1 cellular context compared by ENCODE assay signal in the genomic region with DNA sequence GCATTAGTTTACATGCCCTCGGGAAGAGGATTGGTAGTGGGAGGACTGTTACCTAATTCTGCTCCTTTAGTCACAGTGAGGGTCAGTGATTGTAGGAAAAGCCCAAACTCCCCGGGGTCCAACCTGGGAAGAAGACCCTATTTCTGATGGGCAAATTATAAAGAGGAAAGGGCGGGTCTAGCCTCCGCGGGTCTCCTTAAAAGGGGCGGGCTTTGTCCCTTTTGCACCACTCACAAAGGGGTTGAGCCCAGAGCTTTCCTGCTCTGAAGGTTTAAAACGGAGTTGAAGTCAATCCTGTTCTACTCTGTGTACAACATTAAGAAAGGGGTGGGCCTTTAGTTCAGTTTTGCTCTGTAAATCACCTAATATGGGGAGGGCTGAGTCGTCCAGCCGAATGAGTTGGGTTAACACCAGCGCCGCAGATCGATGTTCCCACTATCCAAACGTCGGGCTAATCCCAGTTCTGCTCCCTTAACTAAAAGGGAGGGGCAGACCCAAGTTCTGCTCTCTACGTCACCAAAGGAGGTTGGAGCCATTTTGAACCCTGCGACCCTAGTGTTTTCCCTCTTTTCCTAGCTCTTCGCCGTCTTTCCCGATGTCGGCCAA.
TF ChIP-seq lines count a peak whose summit lies in the region.

No MANE protein-coding gene starts in this region.

TF ChIP-seq in HepG2, 621 proteins besides CTCF, POLR2A, EP300 and RAD21 (continued from another document and continues in another):
- TF ChIP-seq, protein P1, sequence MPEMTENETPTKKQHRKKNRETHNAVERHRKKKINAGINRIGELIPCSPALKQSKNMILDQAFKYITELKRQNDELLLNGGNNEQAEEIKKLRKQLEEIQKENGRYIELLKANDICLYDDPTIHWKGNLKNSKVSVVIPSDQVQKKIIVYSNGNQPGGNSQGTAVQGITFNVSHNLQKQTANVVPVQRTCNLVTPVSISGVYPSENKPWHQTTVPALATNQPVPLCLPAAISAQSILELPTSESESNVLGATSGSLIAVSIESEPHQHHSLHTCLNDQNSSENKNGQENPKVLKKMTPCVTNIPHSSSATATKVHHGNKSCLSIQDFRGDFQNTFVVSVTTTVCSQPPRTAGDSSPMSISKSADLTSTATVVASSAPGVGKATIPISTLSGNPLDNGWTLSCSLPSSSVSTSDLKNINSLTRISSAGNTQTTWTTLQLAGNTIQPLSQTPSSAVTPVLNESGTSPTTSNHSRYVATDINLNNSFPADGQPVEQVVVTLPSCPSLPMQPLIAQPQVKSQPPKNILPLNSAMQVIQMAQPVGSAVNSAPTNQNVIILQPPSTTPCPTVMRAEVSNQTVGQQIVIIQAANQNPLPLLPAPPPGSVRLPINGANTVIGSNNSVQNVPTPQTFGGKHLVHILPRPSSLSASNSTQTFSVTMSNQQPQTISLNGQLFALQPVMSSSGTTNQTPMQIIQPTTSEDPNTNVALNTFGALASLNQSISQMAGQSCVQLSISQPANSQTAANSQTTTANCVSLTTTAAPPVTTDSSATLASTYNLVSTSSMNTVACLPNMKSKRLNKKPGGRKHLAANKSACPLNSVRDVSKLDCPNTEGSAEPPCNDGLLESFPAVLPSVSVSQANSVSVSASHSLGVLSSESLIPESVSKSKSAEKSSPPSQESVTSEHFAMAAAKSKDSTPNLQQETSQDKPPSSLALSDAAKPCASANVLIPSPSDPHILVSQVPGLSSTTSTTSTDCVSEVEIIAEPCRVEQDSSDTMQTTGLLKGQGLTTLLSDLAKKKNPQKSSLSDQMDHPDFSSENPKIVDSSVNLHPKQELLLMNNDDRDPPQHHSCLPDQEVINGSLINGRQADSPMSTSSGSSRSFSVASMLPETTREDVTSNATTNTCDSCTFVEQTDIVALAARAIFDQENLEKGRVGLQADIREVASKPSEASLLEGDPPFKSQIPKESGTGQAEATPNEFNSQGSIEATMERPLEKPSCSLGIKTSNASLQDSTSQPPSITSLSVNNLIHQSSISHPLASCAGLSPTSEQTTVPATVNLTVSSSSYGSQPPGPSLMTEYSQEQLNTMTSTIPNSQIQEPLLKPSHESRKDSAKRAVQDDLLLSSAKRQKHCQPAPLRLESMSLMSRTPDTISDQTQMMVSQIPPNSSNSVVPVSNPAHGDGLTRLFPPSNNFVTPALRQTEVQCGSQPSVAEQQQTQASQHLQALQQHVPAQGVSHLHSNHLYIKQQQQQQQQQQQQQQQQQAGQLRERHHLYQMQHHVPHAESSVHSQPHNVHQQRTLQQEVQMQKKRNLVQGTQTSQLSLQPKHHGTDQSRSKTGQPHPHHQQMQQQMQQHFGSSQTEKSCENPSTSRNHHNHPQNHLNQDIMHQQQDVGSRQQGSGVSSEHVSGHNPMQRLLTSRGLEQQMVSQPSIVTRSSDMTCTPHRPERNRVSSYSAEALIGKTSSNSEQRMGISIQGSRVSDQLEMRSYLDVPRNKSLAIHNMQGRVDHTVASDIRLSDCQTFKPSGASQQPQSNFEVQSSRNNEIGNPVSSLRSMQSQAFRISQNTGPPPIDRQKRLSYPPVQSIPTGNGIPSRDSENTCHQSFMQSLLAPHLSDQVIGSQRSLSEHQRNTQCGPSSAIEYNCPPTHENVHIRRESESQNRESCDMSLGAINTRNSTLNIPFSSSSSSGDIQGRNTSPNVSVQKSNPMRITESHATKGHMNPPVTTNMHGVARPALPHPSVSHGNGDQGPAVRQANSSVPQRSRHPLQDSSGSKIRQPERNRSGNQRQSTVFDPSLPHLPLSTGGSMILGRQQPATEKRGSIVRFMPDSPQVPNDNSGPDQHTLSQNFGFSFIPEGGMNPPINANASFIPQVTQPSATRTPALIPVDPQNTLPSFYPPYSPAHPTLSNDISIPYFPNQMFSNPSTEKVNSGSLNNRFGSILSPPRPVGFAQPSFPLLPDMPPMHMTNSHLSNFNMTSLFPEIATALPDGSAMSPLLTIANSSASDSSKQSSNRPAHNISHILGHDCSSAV (CRISPR knock-in tag; IDR thresholded peaks at IDR 0.05; ENCODE audit: borderline replicate concordance), result 0 out of 2 replicates have a peak, but pooled peaks have one; percentile 63
- TF ChIP-seq ZSCAN25 (CRISPR knock-in tag; IDR thresholded peaks at IDR 0.05), result no peak
- no peak for TF ChIP-seq TP53 (CRISPR knock-in tag; conservative IDR thresholded peaks at IDR 0.05)
- TF ChIP-seq, protein P2, sequence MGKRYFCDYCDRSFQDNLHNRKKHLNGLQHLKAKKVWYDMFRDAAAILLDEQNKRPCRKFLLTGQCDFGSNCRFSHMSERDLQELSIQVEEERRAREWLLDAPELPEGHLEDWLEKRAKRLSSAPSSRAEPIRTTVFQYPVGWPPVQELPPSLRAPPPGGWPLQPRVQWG (CRISPR knock-in tag; IDR thresholded peaks at IDR 0.05; ENCODE audit: borderline replicate concordance, low read depth), result no peak
- TF ChIP-seq, protein P3, sequence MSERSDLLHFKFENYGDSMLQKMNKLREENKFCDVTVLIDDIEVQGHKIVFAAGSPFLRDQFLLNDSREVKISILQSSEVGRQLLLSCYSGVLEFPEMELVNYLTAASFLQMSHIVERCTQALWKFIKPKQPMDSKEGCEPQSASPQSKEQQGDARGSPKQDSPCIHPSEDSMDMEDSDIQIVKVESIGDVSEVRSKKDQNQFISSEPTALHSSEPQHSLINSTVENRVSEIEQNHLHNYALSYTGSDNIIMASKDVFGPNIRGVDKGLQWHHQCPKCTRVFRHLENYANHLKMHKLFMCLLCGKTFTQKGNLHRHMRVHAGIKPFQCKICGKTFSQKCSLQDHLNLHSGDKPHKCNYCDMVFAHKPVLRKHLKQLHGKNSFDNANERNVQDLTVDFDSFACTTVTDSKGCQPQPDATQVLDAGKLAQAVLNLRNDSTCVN (CRISPR knock-in tag; IDR thresholded peaks at IDR 0.05; ENCODE audit: borderline replicate concordance), result no peak
- TF ChIP-seq ZNF317 (CRISPR knock-in tag; IDR thresholded peaks at IDR 0.05), result peak; percentile 69; the same call in 1 of the 2 replicates
- no peak for TF ChIP-seq PHF21A (CRISPR knock-in tag; IDR thresholded peaks at IDR 0.05)
- no peak for TF ChIP-seq MAF1 (CRISPR knock-in tag; IDR thresholded peaks at IDR 0.05; ENCODE audit: borderline replicate concordance)
- TF ChIP-seq NFE2 (CRISPR knock-in tag; IDR thresholded peaks at IDR 0.05), result no peak
- TF ChIP-seq ZBTB1 (CRISPR knock-in tag; IDR thresholded peaks at IDR 0.05; ENCODE audit: borderline replicate concordance), result no peak
- TF ChIP-seq YEATS4 (CRISPR knock-in tag; IDR thresholded peaks at IDR 0.05; ENCODE audit: borderline replicate concordance), result 0 out of 2 replicates have a peak, but pooled peaks have one; percentile 7
- TF ChIP-seq, protein P4, sequence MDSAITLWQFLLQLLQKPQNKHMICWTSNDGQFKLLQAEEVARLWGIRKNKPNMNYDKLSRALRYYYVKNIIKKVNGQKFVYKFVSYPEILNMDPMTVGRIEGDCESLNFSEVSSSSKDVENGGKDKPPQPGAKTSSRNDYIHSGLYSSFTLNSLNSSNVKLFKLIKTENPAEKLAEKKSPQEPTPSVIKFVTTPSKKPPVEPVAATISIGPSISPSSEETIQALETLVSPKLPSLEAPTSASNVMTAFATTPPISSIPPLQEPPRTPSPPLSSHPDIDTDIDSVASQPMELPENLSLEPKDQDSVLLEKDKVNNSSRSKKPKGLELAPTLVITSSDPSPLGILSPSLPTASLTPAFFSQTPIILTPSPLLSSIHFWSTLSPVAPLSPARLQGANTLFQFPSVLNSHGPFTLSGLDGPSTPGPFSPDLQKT (CRISPR knock-in tag; IDR thresholded peaks at IDR 0.05; ENCODE audit: borderline replicate concordance), result no peak
- TF ChIP-seq ESRRA (CRISPR knock-in tag; IDR thresholded peaks at IDR 0.05; ENCODE audit: low read depth), result no peak
- no peak for TF ChIP-seq SMARCC2 (IDR thresholded peaks at IDR 0.05)
- no peak for TF ChIP-seq HMG20B (CRISPR knock-in tag; conservative IDR thresholded peaks at IDR 0.05)
- no peak for TF ChIP-seq ZNF343 (CRISPR knock-in tag; IDR thresholded peaks at IDR 0.05)
- TF ChIP-seq, protein P5, sequence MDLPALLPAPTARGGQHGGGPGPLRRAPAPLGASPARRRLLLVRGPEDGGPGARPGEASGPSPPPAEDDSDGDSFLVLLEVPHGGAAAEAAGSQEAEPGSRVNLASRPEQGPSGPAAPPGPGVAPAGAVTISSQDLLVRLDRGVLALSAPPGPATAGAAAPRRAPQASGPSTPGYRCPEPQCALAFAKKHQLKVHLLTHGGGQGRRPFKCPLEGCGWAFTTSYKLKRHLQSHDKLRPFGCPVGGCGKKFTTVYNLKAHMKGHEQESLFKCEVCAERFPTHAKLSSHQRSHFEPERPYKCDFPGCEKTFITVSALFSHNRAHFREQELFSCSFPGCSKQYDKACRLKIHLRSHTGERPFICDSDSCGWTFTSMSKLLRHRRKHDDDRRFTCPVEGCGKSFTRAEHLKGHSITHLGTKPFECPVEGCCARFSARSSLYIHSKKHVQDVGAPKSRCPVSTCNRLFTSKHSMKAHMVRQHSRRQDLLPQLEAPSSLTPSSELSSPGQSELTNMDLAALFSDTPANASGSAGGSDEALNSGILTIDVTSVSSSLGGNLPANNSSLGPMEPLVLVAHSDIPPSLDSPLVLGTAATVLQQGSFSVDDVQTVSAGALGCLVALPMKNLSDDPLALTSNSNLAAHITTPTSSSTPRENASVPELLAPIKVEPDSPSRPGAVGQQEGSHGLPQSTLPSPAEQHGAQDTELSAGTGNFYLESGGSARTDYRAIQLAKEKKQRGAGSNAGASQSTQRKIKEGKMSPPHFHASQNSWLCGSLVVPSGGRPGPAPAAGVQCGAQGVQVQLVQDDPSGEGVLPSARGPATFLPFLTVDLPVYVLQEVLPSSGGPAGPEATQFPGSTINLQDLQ (CRISPR knock-in tag; IDR thresholded peaks at IDR 0.05), result no peak
- no peak for TF ChIP-seq SOX6 (IDR thresholded peaks at IDR 0.05)
- no peak for TF ChIP-seq SOX6 (CRISPR knock-in tag; IDR thresholded peaks at IDR 0.05)
- no peak for TF ChIP-seq ZNF569 (CRISPR knock-in tag; IDR thresholded peaks at IDR 0.05; ENCODE audit: borderline replicate concordance)
- TF ChIP-seq AGO1 (IDR thresholded peaks at IDR 0.05; ENCODE audit: low read depth, low read length, poor library complexity, severe bottlenecking), result no peak
- TF ChIP-seq, protein P6, sequence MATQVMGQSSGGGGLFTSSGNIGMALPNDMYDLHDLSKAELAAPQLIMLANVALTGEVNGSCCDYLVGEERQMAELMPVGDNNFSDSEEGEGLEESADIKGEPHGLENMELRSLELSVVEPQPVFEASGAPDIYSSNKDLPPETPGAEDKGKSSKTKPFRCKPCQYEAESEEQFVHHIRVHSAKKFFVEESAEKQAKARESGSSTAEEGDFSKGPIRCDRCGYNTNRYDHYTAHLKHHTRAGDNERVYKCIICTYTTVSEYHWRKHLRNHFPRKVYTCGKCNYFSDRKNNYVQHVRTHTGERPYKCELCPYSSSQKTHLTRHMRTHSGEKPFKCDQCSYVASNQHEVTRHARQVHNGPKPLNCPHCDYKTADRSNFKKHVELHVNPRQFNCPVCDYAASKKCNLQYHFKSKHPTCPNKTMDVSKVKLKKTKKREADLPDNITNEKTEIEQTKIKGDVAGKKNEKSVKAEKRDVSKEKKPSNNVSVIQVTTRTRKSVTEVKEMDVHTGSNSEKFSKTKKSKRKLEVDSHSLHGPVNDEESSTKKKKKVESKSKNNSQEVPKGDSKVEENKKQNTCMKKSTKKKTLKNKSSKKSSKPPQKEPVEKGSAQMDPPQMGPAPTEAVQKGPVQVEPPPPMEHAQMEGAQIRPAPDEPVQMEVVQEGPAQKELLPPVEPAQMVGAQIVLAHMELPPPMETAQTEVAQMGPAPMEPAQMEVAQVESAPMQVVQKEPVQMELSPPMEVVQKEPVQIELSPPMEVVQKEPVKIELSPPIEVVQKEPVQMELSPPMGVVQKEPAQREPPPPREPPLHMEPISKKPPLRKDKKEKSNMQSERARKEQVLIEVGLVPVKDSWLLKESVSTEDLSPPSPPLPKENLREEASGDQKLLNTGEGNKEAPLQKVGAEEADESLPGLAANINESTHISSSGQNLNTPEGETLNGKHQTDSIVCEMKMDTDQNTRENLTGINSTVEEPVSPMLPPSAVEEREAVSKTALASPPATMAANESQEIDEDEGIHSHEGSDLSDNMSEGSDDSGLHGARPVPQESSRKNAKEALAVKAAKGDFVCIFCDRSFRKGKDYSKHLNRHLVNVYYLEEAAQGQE (IDR thresholded peaks at IDR 0.05; ENCODE audit: borderline replicate concordance in 1 of 2, low read depth in 1 of 2, low read length in 2 of 2), result no peak
- TF ChIP-seq HCFC1 (IDR thresholded peaks at IDR 0.05; ENCODE audit: low read depth, low read length), result no peak
- no peak for TF ChIP-seq ZNF83 (CRISPR knock-in tag; IDR thresholded peaks at IDR 0.05; ENCODE audit: borderline replicate concordance)
- TF ChIP-seq SRSF4 (IDR thresholded peaks at IDR 0.05; ENCODE audit: low read depth, low read length, poor library complexity, severe bottlenecking), result no peak
- TF ChIP-seq ZMYM2 (CRISPR knock-in tag; IDR thresholded peaks at IDR 0.05), result no peak
- TF ChIP-seq, protein P7, sequence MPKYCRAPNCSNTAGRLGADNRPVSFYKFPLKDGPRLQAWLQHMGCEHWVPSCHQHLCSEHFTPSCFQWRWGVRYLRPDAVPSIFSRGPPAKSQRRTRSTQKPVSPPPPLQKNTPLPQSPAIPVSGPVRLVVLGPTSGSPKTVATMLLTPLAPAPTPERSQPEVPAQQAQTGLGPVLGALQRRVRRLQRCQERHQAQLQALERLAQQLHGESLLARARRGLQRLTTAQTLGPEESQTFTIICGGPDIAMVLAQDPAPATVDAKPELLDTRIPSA (CRISPR knock-in tag; IDR thresholded peaks at IDR 0.05; ENCODE audit: borderline replicate concordance), result no peak
- no peak for TF ChIP-seq SRSF1 (optimal IDR thresholded peaks at IDR 0.05; ENCODE audit: low read depth, low read length)
- peak; percentile 21; the same call in 1 of the 2 replicates for TF ChIP-seq ZNF614 (CRISPR knock-in tag; IDR thresholded peaks at IDR 0.05; ENCODE audit: borderline replicate concordance)
- TF ChIP-seq ZNF510 (CRISPR knock-in tag; IDR thresholded peaks at IDR 0.05; ENCODE audit: low read depth), result 0 out of 2 replicates have a peak, but pooled peaks have one; percentile 34
- TF ChIP-seq, protein P8, sequence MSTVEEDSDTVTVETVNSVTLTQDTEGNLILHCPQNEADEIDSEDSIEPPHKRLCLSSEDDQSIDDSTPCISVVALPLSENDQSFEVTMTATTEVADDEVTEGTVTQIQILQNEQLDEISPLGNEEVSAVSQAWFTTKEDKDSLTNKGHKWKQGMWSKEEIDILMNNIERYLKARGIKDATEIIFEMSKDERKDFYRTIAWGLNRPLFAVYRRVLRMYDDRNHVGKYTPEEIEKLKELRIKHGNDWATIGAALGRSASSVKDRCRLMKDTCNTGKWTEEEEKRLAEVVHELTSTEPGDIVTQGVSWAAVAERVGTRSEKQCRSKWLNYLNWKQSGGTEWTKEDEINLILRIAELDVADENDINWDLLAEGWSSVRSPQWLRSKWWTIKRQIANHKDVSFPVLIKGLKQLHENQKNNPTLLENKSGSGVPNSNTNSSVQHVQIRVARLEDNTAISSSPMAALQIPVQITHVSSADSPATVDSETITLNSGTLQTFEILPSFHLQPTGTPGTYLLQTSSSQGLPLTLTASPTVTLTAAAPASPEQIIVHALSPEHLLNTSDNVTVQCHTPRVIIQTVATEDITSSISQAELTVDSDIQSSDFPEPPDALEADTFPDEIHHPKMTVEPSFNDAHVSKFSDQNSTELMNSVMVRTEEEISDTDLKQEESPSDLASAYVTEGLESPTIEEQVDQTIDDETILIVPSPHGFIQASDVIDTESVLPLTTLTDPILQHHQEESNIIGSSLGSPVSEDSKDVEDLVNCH (CRISPR knock-in tag; IDR thresholded peaks at IDR 0.05), result no peak; the same call in 1 of the 2 replicates
- TF ChIP-seq, protein P9, sequence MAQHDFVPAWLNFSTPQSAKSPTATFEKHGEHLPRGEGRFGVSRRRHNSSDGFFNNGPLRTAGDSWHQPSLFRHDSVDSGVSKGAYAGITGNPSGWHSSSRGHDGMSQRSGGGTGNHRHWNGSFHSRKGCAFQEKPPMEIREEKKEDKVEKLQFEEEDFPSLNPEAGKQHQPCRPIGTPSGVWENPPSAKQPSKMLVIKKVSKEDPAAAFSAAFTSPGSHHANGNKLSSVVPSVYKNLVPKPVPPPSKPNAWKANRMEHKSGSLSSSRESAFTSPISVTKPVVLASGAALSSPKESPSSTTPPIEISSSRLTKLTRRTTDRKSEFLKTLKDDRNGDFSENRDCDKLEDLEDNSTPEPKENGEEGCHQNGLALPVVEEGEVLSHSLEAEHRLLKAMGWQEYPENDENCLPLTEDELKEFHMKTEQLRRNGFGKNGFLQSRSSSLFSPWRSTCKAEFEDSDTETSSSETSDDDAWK (CRISPR knock-in tag; IDR thresholded peaks at IDR 0.05), result no peak
